In genomic region chr16:57048095-57048494, GRCh38 we compare ENCODE assay signal across 21 cellular contexts. TPM values are rescaled to one million over a fixed set of nuclear protein-coding genes. Genes with fewer than 3 reads are reported as not detected.
DNase-seq lines count a peak whose midpoint lies in the region; ATAC-seq and TF ChIP-seq lines count a peak whose summit lies in the region.
"Had no signal": no experiment of that assay in that cellular context is flagged by ENCODE, and none has a peak within 500 bp of the region (broad histone marks: within the 10 kb centered on the region; RNA-seq: fewer than 3 reads in every experiment).

No MANE protein-coding gene starts in this region.

- intact Hi-C loops in activated CD4-positive, alpha-beta T cell treated with anti-CD3 and anti-CD28 coated beads for 36 hours (cut with DNase I, micrococcal nuclease), result loop anchor here (2.0 to 10.0 kb wide), 2 partner anchors 25 to 183 kb away; partner anchors contain the start of gene SLC12A3 (in 1 of the 2)

- H3K9me3 ChIP-seq in neural progenitor cell (ENCODE audit: low read depth), result no peaks in the 10 kb centered on the region
- H3K9me3 ChIP-seq: A549, gastroesophageal sphincter, upper lobe of right lung had no signal

- no peak for TF ChIP-seq CTCF in neural progenitor cell (IDR thresholded peaks at IDR 0.05)

- H3K4me2 ChIP-seq in neural progenitor cell, result no peak overlapping the region
- H3K4me2 ChIP-seq: A549 had no signal

- no peaks in the 10 kb centered on the region for H3K36me3 ChIP-seq in neural progenitor cell

- no peak overlapping the region for H2AFZ ChIP-seq in neural progenitor cell (replicated peaks)

- H3K4me3 Mint-ChIP-seq in activated CD4-positive, alpha-beta T cell treated with anti-CD3 and anti-CD28 coated beads for 36 hours, result no peak overlapping the region
- H3K4me3 Mint-ChIP-seq in activated CD4-positive, alpha-beta T cell treated with anti-CD3 and anti-CD28 coated beads, Interleukin-2, amount 10 ng/mL, durations not matched to agents 7 days and 5 days, result no peak overlapping the region
- no peak overlapping the region for H3K4me3 Mint-ChIP-seq in activated T-helper 17 cell treated with anti-CD3 and anti-CD28 coated beads, Interleukin-2, amount 50 U/mL, for 72 hours
- H3K4me3 Mint-ChIP-seq in neural progenitor cell, result no peak overlapping the region
- H3K4me3 Mint-ChIP-seq: nephron progenitor cell had no signal

- H3K9me3 Mint-ChIP-seq in activated CD4-positive, alpha-beta T cell treated with anti-CD3 and anti-CD28 coated beads for 36 hours (ENCODE audit: low read depth), result no peaks in the 10 kb centered on the region
- no peaks in the 10 kb centered on the region for H3K9me3 Mint-ChIP-seq in activated CD4-positive, alpha-beta T cell treated with anti-CD3 and anti-CD28 coated beads, Interleukin-2, amount 10 ng/mL, durations not matched to agents 7 days and 5 days
- no peaks in the 10 kb centered on the region for H3K9me3 Mint-ChIP-seq in activated T-helper 17 cell treated with anti-CD3 and anti-CD28 coated beads, Interleukin-2, amount 50 U/mL, for 72 hours
- H3K9me3 Mint-ChIP-seq in neural progenitor cell, result no peaks in the 10 kb centered on the region
- H3K9me3 Mint-ChIP-seq: nephron progenitor cell had no signal

- peak overlapping the region; percentile 63 for H3K27ac Mint-ChIP-seq in activated CD4-positive, alpha-beta T cell treated with anti-CD3 and anti-CD28 coated beads for 36 hours
- no peak overlapping the region for H3K27ac Mint-ChIP-seq in activated CD4-positive, alpha-beta T cell treated with anti-CD3 and anti-CD28 coated beads, Interleukin-2, amount 10 ng/mL, durations not matched to agents 7 days and 5 days
- peak overlapping the region; percentile 68 for H3K27ac Mint-ChIP-seq in activated T-helper 17 cell treated with anti-CD3 and anti-CD28 coated beads, Interleukin-2, amount 50 U/mL, for 72 hours
- H3K27ac Mint-ChIP-seq in neural progenitor cell, result peak overlapping the region; percentile 28
- H3K27ac Mint-ChIP-seq: nephron progenitor cell, progenitor cell of endocrine pancreas had no signal

- H3K4me1 Mint-ChIP-seq in activated CD4-positive, alpha-beta T cell treated with anti-CD3 and anti-CD28 coated beads for 36 hours, result peaks cover 38% of the 10 kb centered on the region
- H3K4me1 Mint-ChIP-seq in activated CD4-positive, alpha-beta T cell treated with anti-CD3 and anti-CD28 coated beads, Interleukin-2, amount 10 ng/mL, durations not matched to agents 7 days and 5 days, result peaks cover 15% of the 10 kb centered on the region
- H3K4me1 Mint-ChIP-seq in activated T-helper 17 cell treated with anti-CD3 and anti-CD28 coated beads, Interleukin-2, amount 50 U/mL, for 72 hours, result peaks cover 18% of the 10 kb centered on the region
- peaks cover 9% of the 10 kb centered on the region for H3K4me1 Mint-ChIP-seq in neural progenitor cell

- no peak for DNase-seq in activated CD4-positive, alpha-beta T cell treated with anti-CD3 and anti-CD28 coated beads for 36 hours
- no peak for DNase-seq in activated CD4-positive, alpha-beta T cell treated with anti-CD3 and anti-CD28 coated beads, Interleukin-2, amount 10 ng/mL, durations not matched to agents 7 days and 5 days
- DNase-seq in neural progenitor cell (ENCODE audit: low spot score) (no peak), erythroblast (lab: John Stamatoyannopoulos, UW) (no peak)
- DNase-seq: activated T-cell treated with anti-CD3 and anti-CD28 coated beads, Interleukin-2, amount 50 U/mL, for 1 hour; amniotic stem cell; caudate nucleus; DMS153; mesendoderm; NCI-H1930; nephron progenitor cell; stimulated activated CD4-positive, alpha-beta T cell treated with anti-CD3 and anti-CD28 coated beads, Interleukin-2, amount 100 ng/mL, for 24 hours; upper lobe of right lung had no signal

- H3F3A ChIP-seq in neural progenitor cell (ENCODE audit: low read depth), result no peaks in the 10 kb centered on the region

- CTCF ChIA-PET in activated CD4-positive, alpha-beta T cell treated with anti-CD3 and anti-CD28 coated beads for 36 hours (lab: Charles Lee), result no interaction called here
- CTCF ChIA-PET in activated CD4-positive, alpha-beta T cell treated with anti-CD3 and anti-CD28 coated beads, Interleukin-2, amount 10 ng/mL, durations not matched to agents 7 days and 5 days (lab: Charles Lee), result interaction anchor here (1.1 kb wide), 1 partner anchor 16 kb away, joined by 3 read pairs; no protein-coding TSS in a partner anchor

- POLR2A ChIA-PET in activated CD4-positive, alpha-beta T cell treated with anti-CD3 and anti-CD28 coated beads for 36 hours (lab: Charles Lee), result no interaction called here
- POLR2A ChIA-PET in activated CD4-positive, alpha-beta T cell treated with anti-CD3 and anti-CD28 coated beads, Interleukin-2, amount 10 ng/mL, durations not matched to agents 7 days and 5 days (lab: Charles Lee), result no interaction called here

- ATAC-seq in activated CD4-positive, alpha-beta T cell treated with anti-CD3 and anti-CD28 coated beads for 36 hours, result no peak
- ATAC-seq in GM21528 (IDR thresholded peaks at IDR 0.05; ENCODE audit: low FRiP score, unreplicated experiment), result peak; percentile 56
- peak; percentile 25 for ATAC-seq in activated T-helper 17 cell treated with anti-CD3 and anti-CD28 coated beads, Interleukin-2, amount 50 U/mL, for 72 hours (replicated peaks)
- ATAC-seq in HG03342 (IDR thresholded peaks at IDR 0.05; ENCODE audit: unreplicated experiment), result no peak
- no peak for ATAC-seq in HG02642 (IDR thresholded peaks at IDR 0.05; ENCODE audit: poor library complexity, unreplicated experiment)
- ATAC-seq: A549, gastroesophageal sphincter had no signal

- H3K4me3 ChIP-seq in neural progenitor cell, result no peak overlapping the region
- H3K4me3 ChIP-seq: A549, gastroesophageal sphincter, upper lobe of right lung had no signal

- H4K20me1 ChIP-seq in neural progenitor cell (ENCODE audit: low read depth), result no peaks in the 10 kb centered on the region

- TF ChIP-seq POLR2A in erythroblast (IDR thresholded peaks at IDR 0.05; ENCODE audit: low read length), result no peak

- H3K27ac ChIP-seq in neural progenitor cell, result no peak overlapping the region
- H3K27ac ChIP-seq: A549, C4-2B, gastroesophageal sphincter, upper lobe of right lung had no signal

- H3K36me3 Mint-ChIP-seq in activated CD4-positive, alpha-beta T cell treated with anti-CD3 and anti-CD28 coated beads for 36 hours (ENCODE audit: low read depth), result peaks cover 55% of the 10 kb centered on the region
- H3K36me3 Mint-ChIP-seq in activated CD4-positive, alpha-beta T cell treated with anti-CD3 and anti-CD28 coated beads, Interleukin-2, amount 10 ng/mL, durations not matched to agents 7 days and 5 days (ENCODE audit: low read depth), result peaks cover 66% of the 10 kb centered on the region
- peaks cover 99% of the 10 kb centered on the region for H3K36me3 Mint-ChIP-seq in activated T-helper 17 cell treated with anti-CD3 and anti-CD28 coated beads, Interleukin-2, amount 50 U/mL, for 72 hours (ENCODE audit: low read depth)
- H3K36me3 Mint-ChIP-seq in neural progenitor cell, result no peaks in the 10 kb centered on the region

- H3K27me3 ChIP-seq in neural progenitor cell, result no peaks in the 10 kb centered on the region
- H3K27me3 ChIP-seq: gastroesophageal sphincter, upper lobe of right lung had no signal

- H3K27me3 Mint-ChIP-seq in activated CD4-positive, alpha-beta T cell treated with anti-CD3 and anti-CD28 coated beads for 36 hours, result no peaks in the 10 kb centered on the region
- no peaks in the 10 kb centered on the region for H3K27me3 Mint-ChIP-seq in activated CD4-positive, alpha-beta T cell treated with anti-CD3 and anti-CD28 coated beads, Interleukin-2, amount 10 ng/mL, durations not matched to agents 7 days and 5 days
- H3K27me3 Mint-ChIP-seq in activated T-helper 17 cell treated with anti-CD3 and anti-CD28 coated beads, Interleukin-2, amount 50 U/mL, for 72 hours, result no peaks in the 10 kb centered on the region
- H3K27me3 Mint-ChIP-seq in neural progenitor cell (ENCODE audit: insufficient read depth, low read depth), result peaks cover 11% of the 10 kb centered on the region

- H3K4me1 ChIP-seq in neural progenitor cell, result peaks cover 8% of the 10 kb centered on the region
- H3K4me1 ChIP-seq: A549, gastroesophageal sphincter, upper lobe of right lung had no signal

- H3K79me2 ChIP-seq in neural progenitor cell (ENCODE audit: low read depth), result no peaks in the 10 kb centered on the region

- H3K9ac ChIP-seq in neural progenitor cell, result no peak overlapping the region

RNA-seq across cellular contexts. Expression of gene CPNE2, which starts 44.3 kb away (rescaled TPM):
- total RNA-seq in activated CD4-positive, alpha-beta T cell treated with anti-CD3 and anti-CD28 coated beads for 36 hours, result 1 to 10 TPM; 4.9 to 7.3 TPM
- total RNA-seq in activated CD4-positive, alpha-beta T cell treated with anti-CD3 and anti-CD28 coated beads, Interleukin-2, amount 10 ng/mL, durations not matched to agents 7 days and 5 days, result 1 to 10 TPM; 3.1 to 3.6 TPM
- 1 to 10 TPM; 3.8 to 4.4 TPM for total RNA-seq in activated T-helper 17 cell treated with anti-CD3 and anti-CD28 coated beads, Interleukin-2, amount 50 U/mL, for 72 hours
- total RNA-seq in neural progenitor cell (ENCODE audit: low replicate concordance), result 19.8 and 26.9 TPM in 2 replicates

RNA-seq across cellular contexts. Expression of gene NLRC5, which starts 58.7 kb away (rescaled TPM):
- total RNA-seq in activated CD4-positive, alpha-beta T cell treated with anti-CD3 and anti-CD28 coated beads for 36 hours, result 100 to 1,000 TPM; 143 to 175 TPM
- total RNA-seq in activated CD4-positive, alpha-beta T cell treated with anti-CD3 and anti-CD28 coated beads, Interleukin-2, amount 10 ng/mL, durations not matched to agents 7 days and 5 days, result 100 to 1,000 TPM; 428 to 468 TPM
- total RNA-seq in activated T-helper 17 cell treated with anti-CD3 and anti-CD28 coated beads, Interleukin-2, amount 50 U/mL, for 72 hours, result 100 to 1,000 TPM; 182 to 219 TPM
- not detected in 2 replicates for total RNA-seq in neural progenitor cell (ENCODE audit: low replicate concordance)
- total RNA-seq: progenitor cell of endocrine pancreas had no signal

Comparison
In these comparisons a context has a peak if more than half of its experiments do, and no peak if none do; other contexts are left out.
1. ATAC-seq: peak in GM21528 (single experiment) and activated T-helper 17 cell treated with anti-CD3 and anti-CD28 coated beads, Interleukin-2, amount 50 U/mL, for 72 hours (single experiment); none in activated CD4-positive, alpha-beta T cell treated with anti-CD3 and anti-CD28 coated beads for 36 hours (single experiment), HG03342 (single experiment) and HG02642 (single experiment).
2. RNA of gene NLRC5, which starts 58.7 kb away (total RNA-seq): 428 to 468 TPM in activated CD4-positive, alpha-beta T cell treated with anti-CD3 and anti-CD28 coated beads, Interleukin-2, amount 10 ng/mL, durations not matched to agents 7 days and 5 days, 182 to 219 TPM in activated T-helper 17 cell treated with anti-CD3 and anti-CD28 coated beads, Interleukin-2, amount 50 U/mL, for 72 hours and 143 to 175 TPM in activated CD4-positive, alpha-beta T cell treated with anti-CD3 and anti-CD28 coated beads for 36 hours; not detected in neural progenitor cell; every median in the first group is over 100 times any median in the second.